1 cellular context compared by ENCODE assay signal in the genomic region with DNA sequence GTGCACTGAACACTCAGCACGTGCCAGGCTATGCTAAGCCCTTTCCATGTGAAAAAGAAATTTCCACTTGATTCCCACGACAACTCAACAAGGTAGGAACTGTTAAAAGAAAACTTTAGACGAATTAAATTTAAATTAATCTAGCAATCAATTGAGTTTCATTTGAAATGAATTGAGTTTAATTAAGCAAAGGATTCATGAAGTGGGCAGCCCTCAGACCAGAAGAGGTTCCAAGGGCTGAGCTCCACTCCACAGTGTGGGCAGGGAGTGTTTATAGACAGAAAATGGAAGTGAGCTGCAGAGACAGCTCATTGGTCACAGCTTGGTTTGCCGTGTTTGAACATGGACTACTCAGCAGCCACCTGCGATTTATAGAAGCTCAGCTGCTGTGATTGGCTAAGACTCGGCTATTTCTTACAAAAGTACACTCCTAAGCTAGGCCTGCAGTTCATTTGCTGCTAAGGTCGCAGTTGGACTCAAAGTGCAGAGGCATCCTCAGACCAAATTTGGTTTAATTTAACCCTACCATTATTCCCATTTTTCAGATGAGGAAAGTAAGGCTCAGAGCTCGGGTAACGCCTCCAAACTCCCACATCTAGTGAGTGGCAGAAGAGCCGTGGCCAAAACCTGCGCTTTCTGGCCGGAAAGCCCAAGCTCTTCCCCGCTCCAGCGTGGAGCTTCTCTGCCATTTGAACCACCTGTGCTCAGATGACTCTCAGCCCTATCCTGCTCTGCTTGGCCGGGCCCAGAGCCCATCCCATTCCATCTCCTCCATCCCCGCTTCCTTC.
TF ChIP-seq lines count a peak whose summit lies in the region.

No MANE protein-coding gene starts in this region.

TF ChIP-seq in HCT116, 20 proteins besides CTCF, POLR2A, EP300 and RAD21 (continued from another document):
- TF ChIP-seq, protein P1, sequence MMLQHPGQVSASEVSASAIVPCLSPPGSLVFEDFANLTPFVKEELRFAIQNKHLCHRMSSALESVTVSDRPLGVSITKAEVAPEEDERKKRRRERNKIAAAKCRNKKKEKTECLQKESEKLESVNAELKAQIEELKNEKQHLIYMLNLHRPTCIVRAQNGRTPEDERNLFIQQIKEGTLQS (IDR thresholded peaks at IDR 0.05), result no peak
- TF ChIP-seq EZH2 (IDR thresholded peaks at IDR 0.05), result no peak
- TF ChIP-seq FOSL1 (IDR thresholded peaks at IDR 0.05; ENCODE audit: low read depth), result no peak
- no peak for TF ChIP-seq REST (IDR thresholded peaks at IDR 0.05; ENCODE audit: low read depth)
- no peak for TF ChIP-seq ZNF274 (IDR thresholded peaks at IDR 0.05; ENCODE audit: low read depth, low read length)
